ENCODE assay signal across 13 cellular contexts in the genomic region with DNA sequence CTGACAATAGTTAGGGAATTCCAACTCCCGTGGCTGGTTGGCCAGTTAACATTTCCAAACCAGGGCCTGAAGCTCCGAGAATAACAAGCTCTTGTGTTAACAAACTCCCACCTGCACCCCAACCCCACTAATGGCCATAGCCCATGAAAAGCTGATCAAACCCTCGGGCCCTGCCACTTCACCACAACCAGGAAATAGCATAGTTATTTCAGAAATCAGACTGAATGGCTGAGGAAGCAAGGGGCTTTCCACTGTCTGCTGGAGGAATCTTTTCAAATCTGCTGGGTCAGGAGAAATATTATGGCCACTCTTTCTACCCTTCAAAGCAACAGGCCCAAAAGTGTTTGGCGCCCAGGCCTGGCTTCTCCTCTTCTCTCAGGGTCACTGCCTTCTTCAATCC.
DNase-seq lines count a peak whose midpoint lies in the region; ATAC-seq and TF ChIP-seq lines count a peak whose summit lies in the region.
"Had no signal": no experiment of that assay in that cellular context is flagged by ENCODE, and none has a peak within 500 bp of the region (broad histone marks: within the 10 kb centered on the region; RNA-seq: fewer than 3 reads in every experiment).

No MANE protein-coding gene starts in this region.

- H3K9me3 ChIP-seq in DOHH2 (ENCODE audit: control insufficient read depth, insufficient read depth, low read length): peaks cover 4% of the 10 kb centered on the region; the same call in 1 of the 2 replicates

- in situ Hi-C loops in KBM-7 (cut with MboI; ENCODE audit: low pct_unique_long_range_greater_than_20kb, low sequenced_read_pairs): no loop called here

- H4K20me1 ChIP-seq in DOHH2 (ENCODE audit: control insufficient read depth, insufficient read depth, low read depth, low read length): no peaks in the 10 kb centered on the region

- DNase-seq in effector memory CD8-positive, alpha-beta T cell: no peak
- DNase-seq in SW 1271 (lab: John Stamatoyannopoulos, UW): no peak
- DNase-seq in retina: no peak
- DNase-seq in hippocampal formation (lab: John Stamatoyannopoulos, UW): no peak
- DNase-seq in KBM-7: no peak
- DNase-seq: cerebellar nuclear complex, Kasumi-1, small intestine had no signal

- H3K27ac Mint-ChIP-seq in effector memory CD8-positive, alpha-beta T cell: peak overlapping the region; percentile 25 to 55

- TF ChIP-seq CTCF in DOHH2 (IDR thresholded peaks at IDR 0.05; ENCODE audit: low read depth, low read length, poor library complexity, severe bottlenecking): no peak

- 0 out of 2 replicates have a peak, but pooled peaks cover 4% of the 10 kb centered on the region for H3K36me3 ChIP-seq in DOHH2 (ENCODE audit: control insufficient read depth, low read length)

- H3K4me3 ChIP-seq in DOHH2 (ENCODE audit: low read length): peak overlapping the region; percentile 40

- ATAC-seq in GM19023 (IDR thresholded peaks at IDR 0.05; ENCODE audit: unreplicated experiment): peak; percentile 53
- ATAC-seq in HG03159 (IDR thresholded peaks at IDR 0.05; ENCODE audit: unreplicated experiment): peak; percentile 29
- ATAC-seq in effector memory CD8-positive, alpha-beta T cell (replicated peaks): peak; percentile 59
- ATAC-seq: Panc1 had no signal

- H3K36me3 Mint-ChIP-seq in effector memory CD8-positive, alpha-beta T cell (ENCODE audit: insufficient read depth): peaks cover 3% of the 10 kb centered on the region

- peaks cover 30% of the 10 kb centered on the region for H3K4me1 ChIP-seq in DOHH2 (ENCODE audit: control insufficient read depth, low read length)

- no peaks in the 10 kb centered on the region for H3K27me3 Mint-ChIP-seq in effector memory CD8-positive, alpha-beta T cell

- no peaks in the 10 kb centered on the region for H3K9me2 ChIP-seq in DOHH2 (replicated peaks; ENCODE audit: control insufficient read depth, low read length)

- peak overlapping the region; percentile 52 for H3K4me2 ChIP-seq in DOHH2 (ENCODE audit: low read length)

- peaks cover 3% of the 10 kb centered on the region; the same call in 1 of the 2 replicates for H3F3A ChIP-seq in DOHH2 (ENCODE audit: control insufficient read depth, insufficient read depth)

- no peak overlapping the region for H3K4me3 Mint-ChIP-seq in effector memory CD8-positive, alpha-beta T cell
- H3K4me3 Mint-ChIP-seq: neural crest cell had no signal

- H3K4me1 Mint-ChIP-seq in effector memory CD8-positive, alpha-beta T cell (ENCODE audit: low read depth in 2 of 2): peaks cover 38 to 40% of the 10 kb centered on the region in 2 donors
- H3K4me1 Mint-ChIP-seq: neural crest cell had no signal

- no peaks in the 10 kb centered on the region for H3K27me3 ChIP-seq in DOHH2 (ENCODE audit: control insufficient read depth, low read length)

- H3K79me2 ChIP-seq in DOHH2 (ENCODE audit: control insufficient read depth, low read length): no peaks in the 10 kb centered on the region

- peak overlapping the region; percentile 64 for H3K27ac ChIP-seq in DOHH2 (ENCODE audit: low read depth, low read length)

- no peaks in the 10 kb centered on the region for H3K9me3 Mint-ChIP-seq in effector memory CD8-positive, alpha-beta T cell
